In the genomic region with DNA sequence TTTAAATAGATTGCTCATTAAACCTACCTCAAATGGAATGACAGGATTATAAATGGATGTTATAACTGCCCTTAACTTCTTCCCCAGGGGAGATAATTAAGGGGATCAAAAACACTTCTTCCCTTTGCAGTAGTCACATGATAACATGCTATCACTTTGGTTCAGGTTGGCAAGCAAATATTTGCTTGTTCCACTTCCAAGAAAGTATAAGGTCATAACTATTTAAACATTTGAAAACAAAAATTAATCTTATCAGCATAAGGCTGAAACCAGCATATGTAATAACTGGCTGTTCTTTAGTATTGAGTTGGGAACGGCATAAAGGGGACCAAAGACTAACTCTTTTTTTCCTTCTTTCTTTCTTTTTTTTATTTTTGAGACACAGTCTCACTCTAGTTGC, we compare ENCODE assay signal across 1 cellular context.
A peak's percentile ranks its signal among the peaks of the same experiment; 100 is the strongest.
TF ChIP-seq lines count a peak whose summit lies in the region.

No MANE protein-coding gene starts in this region.

TF ChIP-seq in HepG2, 621 proteins besides CTCF, POLR2A, EP300 and RAD21 (continued from another document):
- TF ChIP-seq ARID5B (CRISPR knock-in tag; IDR thresholded peaks at IDR 0.05) = peak; percentile 73
- TF ChIP-seq ZNF230 (CRISPR knock-in tag; IDR thresholded peaks at IDR 0.05) = no peak
- peak; percentile 41; the same call in 1 of the 2 replicates for TF ChIP-seq FOXP4 (CRISPR knock-in tag; IDR thresholded peaks at IDR 0.05)
- TF ChIP-seq SOX5 (CRISPR knock-in tag; IDR thresholded peaks at IDR 0.05; ENCODE audit: borderline replicate concordance) = peak; percentile 36; the same call in 1 of the 2 replicates
- TF ChIP-seq PAXIP1 (CRISPR knock-in tag; conservative IDR thresholded peaks at IDR 0.05) = peak; percentile 40; the same call in 1 of the 2 replicates
- peak; percentile 81 for TF ChIP-seq NCOA2 (CRISPR knock-in tag; IDR thresholded peaks at IDR 0.05)
- no peak for TF ChIP-seq NONO (IDR thresholded peaks at IDR 0.05)
- TF ChIP-seq NONO (CRISPR knock-in tag; conservative IDR thresholded peaks at IDR 0.05) = no peak
- peak; percentile 75 for TF ChIP-seq BCL6 (CRISPR knock-in tag; IDR thresholded peaks at IDR 0.05)
- TF ChIP-seq SAP130 (CRISPR knock-in tag; IDR thresholded peaks at IDR 0.05; ENCODE audit: low read depth) = 0 out of 2 replicates have a peak, but pooled peaks have one; percentile 29
- 0 out of 2 replicates have a peak, but pooled peaks have one; percentile 18 for TF ChIP-seq HDAC2 (CRISPR knock-in tag; IDR thresholded peaks at IDR 0.05)
- 0 out of 2 replicates have a peak, but pooled peaks have one; percentile 47 for TF ChIP-seq NFIC (IDR thresholded peaks at IDR 0.05; ENCODE audit: low read length)
- TF ChIP-seq HNF4A (CRISPR knock-in tag; IDR thresholded peaks at IDR 0.05) = 0 out of 2 replicates have a peak, but pooled peaks have one; percentile 23
- TF ChIP-seq, protein P1, sequence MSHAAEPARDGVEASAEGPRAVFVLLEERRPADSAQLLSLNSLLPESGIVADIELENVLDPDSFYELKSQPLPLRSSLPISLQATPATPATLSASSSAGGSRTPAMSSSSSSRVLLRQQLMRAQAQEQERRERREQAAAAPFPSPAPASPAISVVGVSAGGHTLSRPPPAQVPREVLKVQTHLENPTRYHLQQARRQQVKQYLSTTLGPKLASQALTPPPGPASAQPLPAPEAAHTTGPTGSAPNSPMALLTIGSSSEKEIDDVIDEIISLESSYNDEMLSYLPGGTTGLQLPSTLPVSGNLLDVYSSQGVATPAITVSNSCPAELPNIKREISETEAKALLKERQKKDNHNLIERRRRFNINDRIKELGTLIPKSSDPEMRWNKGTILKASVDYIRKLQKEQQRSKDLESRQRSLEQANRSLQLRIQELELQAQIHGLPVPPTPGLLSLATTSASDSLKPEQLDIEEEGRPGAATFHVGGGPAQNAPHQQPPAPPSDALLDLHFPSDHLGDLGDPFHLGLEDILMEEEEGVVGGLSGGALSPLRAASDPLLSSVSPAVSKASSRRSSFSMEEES (CRISPR knock-in tag; IDR thresholded peaks at IDR 0.05) = peak; percentile 73
- TF ChIP-seq TCF7 (IDR thresholded peaks at IDR 0.05; ENCODE audit: low read depth) = peak; percentile 41; the same call in 1 of the 2 replicates
- TF ChIP-seq FOXA3 (CRISPR knock-in tag; IDR thresholded peaks at IDR 0.05) = peak; percentile 52
- TF ChIP-seq ISL2 (CRISPR knock-in tag; IDR thresholded peaks at IDR 0.05) = peak; percentile 66; the same call in 1 of the 2 replicates
- no peak for TF ChIP-seq ZNF432 (CRISPR knock-in tag; IDR thresholded peaks at IDR 0.05; ENCODE audit: borderline replicate concordance)
- TF ChIP-seq GLI4 (CRISPR knock-in tag; IDR thresholded peaks at IDR 0.05; ENCODE audit: borderline replicate concordance) = no peak
- TF ChIP-seq NR2F6 (IDR thresholded peaks at IDR 0.05) = peak; percentile 22; the same call in 1 of the 2 replicates
- 0 out of 2 replicates have a peak, but pooled peaks have one; percentile 21 for TF ChIP-seq NR2F6 (CRISPR knock-in tag; IDR thresholded peaks at IDR 0.05)
- no peak for TF ChIP-seq CC2D1A (CRISPR knock-in tag; IDR thresholded peaks at IDR 0.05)
- TF ChIP-seq, protein P2, sequence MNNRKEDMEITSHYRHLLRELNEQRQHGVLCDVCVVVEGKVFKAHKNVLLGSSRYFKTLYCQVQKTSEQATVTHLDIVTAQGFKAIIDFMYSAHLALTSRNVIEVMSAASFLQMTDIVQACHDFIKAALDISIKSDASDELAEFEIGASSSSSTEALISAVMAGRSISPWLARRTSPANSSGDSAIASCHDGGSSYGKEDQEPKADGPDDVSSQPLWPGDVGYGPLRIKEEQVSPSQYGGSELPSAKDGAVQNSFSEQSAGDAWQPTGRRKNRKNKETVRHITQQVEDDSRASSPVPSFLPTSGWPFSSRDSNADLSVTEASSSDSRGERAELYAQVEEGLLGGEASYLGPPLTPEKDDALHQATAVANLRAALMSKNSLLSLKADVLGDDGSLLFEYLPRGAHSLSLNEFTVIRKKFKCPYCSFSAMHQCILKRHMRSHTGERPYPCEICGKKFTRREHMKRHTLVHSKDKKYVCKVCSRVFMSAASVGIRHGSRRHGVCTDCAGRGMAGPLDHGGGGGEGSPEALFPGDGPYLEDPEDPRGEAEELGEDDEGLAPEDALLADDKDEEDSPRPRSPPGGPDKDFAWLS (CRISPR knock-in tag; IDR thresholded peaks at IDR 0.05; ENCODE audit: borderline replicate concordance) = no peak
- no peak for TF ChIP-seq ZNF34 (CRISPR knock-in tag; IDR thresholded peaks at IDR 0.05; ENCODE audit: borderline replicate concordance)
- TF ChIP-seq PHF5A (CRISPR knock-in tag; IDR thresholded peaks at IDR 0.05; ENCODE audit: low read depth, unreplicated experiment) = no peak
- no peak for TF ChIP-seq ZFP36L2 (CRISPR knock-in tag; IDR thresholded peaks at IDR 0.05)
- TF ChIP-seq, protein P3, sequence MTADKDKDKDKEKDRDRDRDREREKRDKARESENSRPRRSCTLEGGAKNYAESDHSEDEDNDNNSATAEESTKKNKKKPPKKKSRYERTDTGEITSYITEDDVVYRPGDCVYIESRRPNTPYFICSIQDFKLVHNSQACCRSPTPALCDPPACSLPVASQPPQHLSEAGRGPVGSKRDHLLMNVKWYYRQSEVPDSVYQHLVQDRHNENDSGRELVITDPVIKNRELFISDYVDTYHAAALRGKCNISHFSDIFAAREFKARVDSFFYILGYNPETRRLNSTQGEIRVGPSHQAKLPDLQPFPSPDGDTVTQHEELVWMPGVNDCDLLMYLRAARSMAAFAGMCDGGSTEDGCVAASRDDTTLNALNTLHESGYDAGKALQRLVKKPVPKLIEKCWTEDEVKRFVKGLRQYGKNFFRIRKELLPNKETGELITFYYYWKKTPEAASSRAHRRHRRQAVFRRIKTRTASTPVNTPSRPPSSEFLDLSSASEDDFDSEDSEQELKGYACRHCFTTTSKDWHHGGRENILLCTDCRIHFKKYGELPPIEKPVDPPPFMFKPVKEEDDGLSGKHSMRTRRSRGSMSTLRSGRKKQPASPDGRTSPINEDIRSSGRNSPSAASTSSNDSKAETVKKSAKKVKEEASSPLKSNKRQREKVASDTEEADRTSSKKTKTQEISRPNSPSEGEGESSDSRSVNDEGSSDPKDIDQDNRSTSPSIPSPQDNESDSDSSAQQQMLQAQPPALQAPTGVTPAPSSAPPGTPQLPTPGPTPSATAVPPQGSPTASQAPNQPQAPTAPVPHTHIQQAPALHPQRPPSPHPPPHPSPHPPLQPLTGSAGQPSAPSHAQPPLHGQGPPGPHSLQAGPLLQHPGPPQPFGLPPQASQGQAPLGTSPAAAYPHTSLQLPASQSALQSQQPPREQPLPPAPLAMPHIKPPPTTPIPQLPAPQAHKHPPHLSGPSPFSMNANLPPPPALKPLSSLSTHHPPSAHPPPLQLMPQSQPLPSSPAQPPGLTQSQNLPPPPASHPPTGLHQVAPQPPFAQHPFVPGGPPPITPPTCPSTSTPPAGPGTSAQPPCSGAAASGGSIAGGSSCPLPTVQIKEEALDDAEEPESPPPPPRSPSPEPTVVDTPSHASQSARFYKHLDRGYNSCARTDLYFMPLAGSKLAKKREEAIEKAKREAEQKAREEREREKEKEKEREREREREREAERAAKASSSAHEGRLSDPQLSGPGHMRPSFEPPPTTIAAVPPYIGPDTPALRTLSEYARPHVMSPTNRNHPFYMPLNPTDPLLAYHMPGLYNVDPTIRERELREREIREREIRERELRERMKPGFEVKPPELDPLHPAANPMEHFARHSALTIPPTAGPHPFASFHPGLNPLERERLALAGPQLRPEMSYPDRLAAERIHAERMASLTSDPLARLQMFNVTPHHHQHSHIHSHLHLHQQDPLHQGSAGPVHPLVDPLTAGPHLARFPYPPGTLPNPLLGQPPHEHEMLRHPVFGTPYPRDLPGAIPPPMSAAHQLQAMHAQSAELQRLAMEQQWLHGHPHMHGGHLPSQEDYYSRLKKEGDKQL (CRISPR knock-in tag; IDR thresholded peaks at IDR 0.05; ENCODE audit: low read depth) = no peak
- TF ChIP-seq AGO1 (IDR thresholded peaks at IDR 0.05; ENCODE audit: low read depth, low read length, poor library complexity, severe bottlenecking) = no peak
- no peak for TF ChIP-seq ZMYM2 (CRISPR knock-in tag; IDR thresholded peaks at IDR 0.05)
- no peak for TF ChIP-seq SP5 (CRISPR knock-in tag; IDR thresholded peaks at IDR 0.05; ENCODE audit: borderline replicate concordance, low read depth)
- TF ChIP-seq ELF3 (CRISPR knock-in tag; IDR thresholded peaks at IDR 0.05) = 0 out of 2 replicates have a peak, but pooled peaks have one; percentile 14
- TF ChIP-seq SOX13 (IDR thresholded peaks at IDR 0.05) = no peak
- TF ChIP-seq SOX13 (CRISPR knock-in tag; conservative IDR thresholded peaks at IDR 0.05 in 1 of 2, IDR thresholded peaks at IDR 0.05 in 1 of 2) = peak in 1 of 2 experiments; percentile 71; a peak in 1 of 4 replicates
- TF ChIP-seq PPARG (CRISPR knock-in tag; conservative IDR thresholded peaks at IDR 0.05) = peak; percentile 71; the same call in 1 of the 2 replicates
- peak; percentile 48; the same call in 1 of the 2 replicates for TF ChIP-seq RXRB (CRISPR knock-in tag; IDR thresholded peaks at IDR 0.05; ENCODE audit: borderline replicate concordance)
- peak; percentile 77; the same call in 1 of the 2 replicates for TF ChIP-seq MIXL1 (CRISPR knock-in tag; IDR thresholded peaks at IDR 0.05)
- no peak for TF ChIP-seq ZNF530 (CRISPR knock-in tag; IDR thresholded peaks at IDR 0.05; ENCODE audit: low read depth)
- TF ChIP-seq TEF (CRISPR knock-in tag; IDR thresholded peaks at IDR 0.05) = no peak
